In genomic region chr20:34567885-34568865, GRCh38 we compare ENCODE assay signal across 1 cellular context.
TF ChIP-seq lines count a peak whose summit lies in the region.

No MANE protein-coding gene starts in this region.

TF ChIP-seq in IMR-90, 13 proteins besides CTCF, POLR2A, EP300 and RAD21:
- TF ChIP-seq MAZ (IDR thresholded peaks at IDR 0.05; ENCODE audit: borderline replicate concordance, low read depth, low read length) (no peak), SMC3 (IDR thresholded peaks at IDR 0.05; ENCODE audit: low read depth, low read length) (no peak), FOS (IDR thresholded peaks at IDR 0.05; ENCODE audit: low read depth, low read length) (no peak), MXI1 (IDR thresholded peaks at IDR 0.05; ENCODE audit: borderline replicate concordance, low read depth, low read length) (no peak), MAFK (IDR thresholded peaks at IDR 0.05; ENCODE audit: low read depth, low read length) (no peak), RFX5 (IDR thresholded peaks at IDR 0.05; ENCODE audit: low read depth, low read length) (no peak), CEBPB (IDR thresholded peaks at IDR 0.05; ENCODE audit: low read depth, low read length) (no peak), BHLHE40 (IDR thresholded peaks at IDR 0.05; ENCODE audit: low read depth, low read length) (no peak), RCOR1 (IDR thresholded peaks at IDR 0.05; ENCODE audit: insufficient replicate concordance, low read length) (no peak), CHD1 (IDR thresholded peaks at IDR 0.05; ENCODE audit: low read depth, low read length) (no peak), NFE2L2 (IDR thresholded peaks at IDR 0.05; ENCODE audit: low read depth, low read length) (no peak)
- TF ChIP-seq, protein P1, sequence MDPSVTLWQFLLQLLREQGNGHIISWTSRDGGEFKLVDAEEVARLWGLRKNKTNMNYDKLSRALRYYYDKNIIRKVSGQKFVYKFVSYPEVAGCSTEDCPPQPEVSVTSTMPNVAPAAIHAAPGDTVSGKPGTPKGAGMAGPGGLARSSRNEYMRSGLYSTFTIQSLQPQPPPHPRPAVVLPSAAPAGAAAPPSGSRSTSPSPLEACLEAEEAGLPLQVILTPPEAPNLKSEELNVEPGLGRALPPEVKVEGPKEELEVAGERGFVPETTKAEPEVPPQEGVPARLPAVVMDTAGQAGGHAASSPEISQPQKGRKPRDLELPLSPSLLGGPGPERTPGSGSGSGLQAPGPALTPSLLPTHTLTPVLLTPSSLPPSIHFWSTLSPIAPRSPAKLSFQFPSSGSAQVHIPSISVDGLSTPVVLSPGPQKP (IDR thresholded peaks at IDR 0.05; ENCODE audit: borderline replicate concordance, low read depth, low read length): no peak
- TF ChIP-seq, protein P2, sequence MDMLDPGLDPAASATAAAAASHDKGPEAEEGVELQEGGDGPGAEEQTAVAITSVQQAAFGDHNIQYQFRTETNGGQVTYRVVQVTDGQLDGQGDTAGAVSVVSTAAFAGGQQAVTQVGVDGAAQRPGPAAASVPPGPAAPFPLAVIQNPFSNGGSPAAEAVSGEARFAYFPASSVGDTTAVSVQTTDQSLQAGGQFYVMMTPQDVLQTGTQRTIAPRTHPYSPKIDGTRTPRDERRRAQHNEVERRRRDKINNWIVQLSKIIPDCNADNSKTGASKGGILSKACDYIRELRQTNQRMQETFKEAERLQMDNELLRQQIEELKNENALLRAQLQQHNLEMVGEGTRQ (IDR thresholded peaks at IDR 0.05; ENCODE audit: low read depth, low read length): no peak
